In the genomic region with DNA sequence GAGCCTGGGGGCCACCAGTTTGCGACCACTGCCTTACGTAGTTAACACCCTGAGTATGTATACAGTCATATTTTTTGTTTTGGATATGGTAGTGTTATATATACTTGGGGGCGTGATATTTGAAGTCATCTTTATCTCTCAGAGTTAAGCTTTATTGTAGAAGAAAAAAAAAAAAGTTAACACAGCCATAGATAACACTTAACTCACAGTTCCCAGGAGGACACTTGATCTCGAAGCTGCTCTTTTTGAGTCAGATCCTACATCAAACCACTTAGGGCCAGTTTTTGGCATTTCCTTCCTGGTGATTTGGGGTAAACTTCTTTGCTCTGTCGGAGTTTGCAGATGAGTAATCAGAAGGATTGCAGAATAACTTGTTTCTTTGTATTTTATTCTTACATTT, we compare ENCODE assay signal across 1 cellular context.
TF ChIP-seq lines count a peak whose summit lies in the region.

No MANE protein-coding gene starts in this region.

TF ChIP-seq in K562, 482 proteins besides CTCF, POLR2A, EP300 and RAD21 (continued from another document):
- TF ChIP-seq, protein P1, sequence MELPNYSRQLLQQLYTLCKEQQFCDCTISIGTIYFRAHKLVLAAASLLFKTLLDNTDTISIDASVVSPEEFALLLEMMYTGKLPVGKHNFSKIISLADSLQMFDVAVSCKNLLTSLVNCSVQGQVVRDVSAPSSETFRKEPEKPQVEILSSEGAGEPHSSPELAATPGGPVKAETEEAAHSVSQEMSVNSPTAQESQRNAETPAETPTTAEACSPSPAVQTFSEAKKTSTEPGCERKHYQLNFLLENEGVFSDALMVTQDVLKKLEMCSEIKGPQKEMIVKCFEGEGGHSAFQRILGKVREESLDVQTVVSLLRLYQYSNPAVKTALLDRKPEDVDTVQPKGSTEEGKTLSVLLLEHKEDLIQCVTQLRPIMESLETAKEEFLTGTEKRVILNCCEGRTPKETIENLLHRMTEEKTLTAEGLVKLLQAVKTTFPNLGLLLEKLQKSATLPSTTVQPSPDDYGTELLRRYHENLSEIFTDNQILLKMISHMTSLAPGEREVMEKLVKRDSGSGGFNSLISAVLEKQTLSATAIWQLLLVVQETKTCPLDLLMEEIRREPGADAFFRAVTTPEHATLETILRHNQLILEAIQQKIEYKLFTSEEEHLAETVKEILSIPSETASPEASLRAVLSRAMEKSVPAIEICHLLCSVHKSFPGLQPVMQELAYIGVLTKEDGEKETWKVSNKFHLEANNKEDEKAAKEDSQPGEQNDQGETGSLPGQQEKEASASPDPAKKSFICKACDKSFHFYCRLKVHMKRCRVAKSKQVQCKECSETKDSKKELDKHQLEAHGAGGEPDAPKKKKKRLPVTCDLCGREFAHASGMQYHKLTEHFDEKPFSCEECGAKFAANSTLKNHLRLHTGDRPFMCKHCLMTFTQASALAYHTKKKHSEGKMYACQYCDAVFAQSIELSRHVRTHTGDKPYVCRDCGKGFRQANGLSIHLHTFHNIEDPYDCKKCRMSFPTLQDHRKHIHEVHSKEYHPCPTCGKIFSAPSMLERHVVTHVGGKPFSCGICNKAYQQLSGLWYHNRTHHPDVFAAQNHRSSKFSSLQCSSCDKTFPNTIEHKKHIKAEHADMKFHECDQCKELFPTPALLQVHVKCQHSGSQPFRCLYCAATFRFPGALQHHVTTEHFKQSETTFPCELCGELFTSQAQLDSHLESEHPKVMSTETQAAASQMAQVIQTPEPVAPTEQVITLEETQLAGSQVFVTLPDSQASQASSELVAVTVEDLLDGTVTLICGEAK (IDR thresholded peaks at IDR 0.05): peak; percentile 76; the same call in 1 of the 2 replicates
- TF ChIP-seq, protein P1 (CRISPR knock-in tag; IDR thresholded peaks at IDR 0.05): peak; percentile 40; the same call in 1 of the 2 replicates
- TF ChIP-seq NR2C2 (CRISPR knock-in tag; IDR thresholded peaks at IDR 0.05) (no peak), NR2C2 (tag; IDR thresholded peaks at IDR 0.05) (0 out of 2 replicates have a peak, but pooled peaks have one; percentile 19), TAL1 (IDR thresholded peaks at IDR 0.05) (peak; percentile 16; the same call in 1 of the 2 replicates), ELF1 (tag; IDR thresholded peaks at IDR 0.05) (no peak), ZNF184 (CRISPR knock-in tag; IDR thresholded peaks at IDR 0.05) (no peak), NFE2 (IDR thresholded peaks at IDR 0.05; ENCODE audit: low read depth) (no peak), RCOR1 (IDR thresholded peaks at IDR 0.05; ENCODE audit: borderline replicate concordance in 1 of 2, low read depth in 2 of 2, low read length in 2 of 2) (peak in 1 of 2 experiments; percentile 37; a peak in 1 of 4 replicates), ZFX (CRISPR knock-in tag; IDR thresholded peaks at IDR 0.05) (0 out of 2 replicates have a peak, but pooled peaks have one; percentile 42), ZNF431 (CRISPR knock-in tag; IDR thresholded peaks at IDR 0.05) (no peak), L3MBTL2 (IDR thresholded peaks at IDR 0.05) (peak; percentile 28; the same call in 1 of the 2 replicates), POU5F1 (IDR thresholded peaks at IDR 0.05; ENCODE audit: borderline replicate concordance, low read depth, low read length, partially characterized antibody) (no peak), PML (IDR thresholded peaks at IDR 0.05; ENCODE audit: low read length) (0 out of 2 replicates have a peak, but pooled peaks have one; percentile 12), NBN (IDR thresholded peaks at IDR 0.05; ENCODE audit: low read depth) (peak; percentile 25; the same call in 1 of the 2 replicates), PTTG1 (tag; IDR thresholded peaks at IDR 0.05; ENCODE audit: low read depth) (no peak), CBFA2T3 (IDR thresholded peaks at IDR 0.05) (peak; percentile 43; the same call in 1 of the 2 replicates)
- TF ChIP-seq, protein P2, sequence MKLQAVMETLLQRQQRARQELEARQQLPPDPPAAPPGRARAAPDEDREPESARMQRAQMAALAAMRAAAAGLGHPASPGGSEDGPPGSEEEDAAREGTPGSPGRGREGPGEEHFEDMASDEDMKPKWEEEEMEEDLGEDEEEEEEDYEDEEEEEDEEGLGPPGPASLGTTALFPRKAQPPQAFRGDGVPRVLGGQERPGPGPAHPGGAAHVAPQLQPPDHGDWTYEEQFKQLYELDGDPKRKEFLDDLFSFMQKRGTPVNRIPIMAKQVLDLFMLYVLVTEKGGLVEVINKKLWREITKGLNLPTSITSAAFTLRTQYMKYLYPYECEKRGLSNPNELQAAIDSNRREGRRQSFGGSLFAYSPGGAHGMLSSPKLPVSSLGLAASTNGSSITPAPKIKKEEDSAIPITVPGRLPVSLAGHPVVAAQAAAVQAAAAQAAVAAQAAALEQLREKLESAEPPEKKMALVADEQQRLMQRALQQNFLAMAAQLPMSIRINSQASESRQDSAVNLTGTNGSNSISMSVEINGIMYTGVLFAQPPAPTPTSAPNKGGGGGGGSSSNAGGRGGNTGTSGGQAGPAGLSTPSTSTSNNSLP (IDR thresholded peaks at IDR 0.05; ENCODE audit: borderline replicate concordance, low read depth, low read length): peak; percentile 46; the same call in 1 of the 2 replicates
- TF ChIP-seq, protein P3, sequence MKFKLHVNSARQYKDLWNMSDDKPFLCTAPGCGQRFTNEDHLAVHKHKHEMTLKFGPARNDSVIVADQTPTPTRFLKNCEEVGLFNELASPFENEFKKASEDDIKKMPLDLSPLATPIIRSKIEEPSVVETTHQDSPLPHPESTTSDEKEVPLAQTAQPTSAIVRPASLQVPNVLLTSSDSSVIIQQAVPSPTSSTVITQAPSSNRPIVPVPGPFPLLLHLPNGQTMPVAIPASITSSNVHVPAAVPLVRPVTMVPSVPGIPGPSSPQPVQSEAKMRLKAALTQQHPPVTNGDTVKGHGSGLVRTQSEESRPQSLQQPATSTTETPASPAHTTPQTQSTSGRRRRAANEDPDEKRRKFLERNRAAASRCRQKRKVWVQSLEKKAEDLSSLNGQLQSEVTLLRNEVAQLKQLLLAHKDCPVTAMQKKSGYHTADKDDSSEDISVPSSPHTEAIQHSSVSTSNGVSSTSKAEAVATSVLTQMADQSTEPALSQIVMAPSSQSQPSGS (CRISPR knock-in tag; IDR thresholded peaks at IDR 0.05): no peak
- TF ChIP-seq, protein P4, sequence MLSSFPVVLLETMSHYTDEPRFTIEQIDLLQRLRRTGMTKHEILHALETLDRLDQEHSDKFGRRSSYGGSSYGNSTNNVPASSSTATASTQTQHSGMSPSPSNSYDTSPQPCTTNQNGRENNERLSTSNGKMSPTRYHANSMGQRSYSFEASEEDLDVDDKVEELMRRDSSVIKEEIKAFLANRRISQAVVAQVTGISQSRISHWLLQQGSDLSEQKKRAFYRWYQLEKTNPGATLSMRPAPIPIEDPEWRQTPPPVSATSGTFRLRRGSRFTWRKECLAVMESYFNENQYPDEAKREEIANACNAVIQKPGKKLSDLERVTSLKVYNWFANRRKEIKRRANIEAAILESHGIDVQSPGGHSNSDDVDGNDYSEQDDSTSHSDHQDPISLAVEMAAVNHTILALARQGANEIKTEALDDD (IDR thresholded peaks at IDR 0.05): peak; percentile 45; the same call in 1 of the 2 replicates
- TF ChIP-seq, protein P5, sequence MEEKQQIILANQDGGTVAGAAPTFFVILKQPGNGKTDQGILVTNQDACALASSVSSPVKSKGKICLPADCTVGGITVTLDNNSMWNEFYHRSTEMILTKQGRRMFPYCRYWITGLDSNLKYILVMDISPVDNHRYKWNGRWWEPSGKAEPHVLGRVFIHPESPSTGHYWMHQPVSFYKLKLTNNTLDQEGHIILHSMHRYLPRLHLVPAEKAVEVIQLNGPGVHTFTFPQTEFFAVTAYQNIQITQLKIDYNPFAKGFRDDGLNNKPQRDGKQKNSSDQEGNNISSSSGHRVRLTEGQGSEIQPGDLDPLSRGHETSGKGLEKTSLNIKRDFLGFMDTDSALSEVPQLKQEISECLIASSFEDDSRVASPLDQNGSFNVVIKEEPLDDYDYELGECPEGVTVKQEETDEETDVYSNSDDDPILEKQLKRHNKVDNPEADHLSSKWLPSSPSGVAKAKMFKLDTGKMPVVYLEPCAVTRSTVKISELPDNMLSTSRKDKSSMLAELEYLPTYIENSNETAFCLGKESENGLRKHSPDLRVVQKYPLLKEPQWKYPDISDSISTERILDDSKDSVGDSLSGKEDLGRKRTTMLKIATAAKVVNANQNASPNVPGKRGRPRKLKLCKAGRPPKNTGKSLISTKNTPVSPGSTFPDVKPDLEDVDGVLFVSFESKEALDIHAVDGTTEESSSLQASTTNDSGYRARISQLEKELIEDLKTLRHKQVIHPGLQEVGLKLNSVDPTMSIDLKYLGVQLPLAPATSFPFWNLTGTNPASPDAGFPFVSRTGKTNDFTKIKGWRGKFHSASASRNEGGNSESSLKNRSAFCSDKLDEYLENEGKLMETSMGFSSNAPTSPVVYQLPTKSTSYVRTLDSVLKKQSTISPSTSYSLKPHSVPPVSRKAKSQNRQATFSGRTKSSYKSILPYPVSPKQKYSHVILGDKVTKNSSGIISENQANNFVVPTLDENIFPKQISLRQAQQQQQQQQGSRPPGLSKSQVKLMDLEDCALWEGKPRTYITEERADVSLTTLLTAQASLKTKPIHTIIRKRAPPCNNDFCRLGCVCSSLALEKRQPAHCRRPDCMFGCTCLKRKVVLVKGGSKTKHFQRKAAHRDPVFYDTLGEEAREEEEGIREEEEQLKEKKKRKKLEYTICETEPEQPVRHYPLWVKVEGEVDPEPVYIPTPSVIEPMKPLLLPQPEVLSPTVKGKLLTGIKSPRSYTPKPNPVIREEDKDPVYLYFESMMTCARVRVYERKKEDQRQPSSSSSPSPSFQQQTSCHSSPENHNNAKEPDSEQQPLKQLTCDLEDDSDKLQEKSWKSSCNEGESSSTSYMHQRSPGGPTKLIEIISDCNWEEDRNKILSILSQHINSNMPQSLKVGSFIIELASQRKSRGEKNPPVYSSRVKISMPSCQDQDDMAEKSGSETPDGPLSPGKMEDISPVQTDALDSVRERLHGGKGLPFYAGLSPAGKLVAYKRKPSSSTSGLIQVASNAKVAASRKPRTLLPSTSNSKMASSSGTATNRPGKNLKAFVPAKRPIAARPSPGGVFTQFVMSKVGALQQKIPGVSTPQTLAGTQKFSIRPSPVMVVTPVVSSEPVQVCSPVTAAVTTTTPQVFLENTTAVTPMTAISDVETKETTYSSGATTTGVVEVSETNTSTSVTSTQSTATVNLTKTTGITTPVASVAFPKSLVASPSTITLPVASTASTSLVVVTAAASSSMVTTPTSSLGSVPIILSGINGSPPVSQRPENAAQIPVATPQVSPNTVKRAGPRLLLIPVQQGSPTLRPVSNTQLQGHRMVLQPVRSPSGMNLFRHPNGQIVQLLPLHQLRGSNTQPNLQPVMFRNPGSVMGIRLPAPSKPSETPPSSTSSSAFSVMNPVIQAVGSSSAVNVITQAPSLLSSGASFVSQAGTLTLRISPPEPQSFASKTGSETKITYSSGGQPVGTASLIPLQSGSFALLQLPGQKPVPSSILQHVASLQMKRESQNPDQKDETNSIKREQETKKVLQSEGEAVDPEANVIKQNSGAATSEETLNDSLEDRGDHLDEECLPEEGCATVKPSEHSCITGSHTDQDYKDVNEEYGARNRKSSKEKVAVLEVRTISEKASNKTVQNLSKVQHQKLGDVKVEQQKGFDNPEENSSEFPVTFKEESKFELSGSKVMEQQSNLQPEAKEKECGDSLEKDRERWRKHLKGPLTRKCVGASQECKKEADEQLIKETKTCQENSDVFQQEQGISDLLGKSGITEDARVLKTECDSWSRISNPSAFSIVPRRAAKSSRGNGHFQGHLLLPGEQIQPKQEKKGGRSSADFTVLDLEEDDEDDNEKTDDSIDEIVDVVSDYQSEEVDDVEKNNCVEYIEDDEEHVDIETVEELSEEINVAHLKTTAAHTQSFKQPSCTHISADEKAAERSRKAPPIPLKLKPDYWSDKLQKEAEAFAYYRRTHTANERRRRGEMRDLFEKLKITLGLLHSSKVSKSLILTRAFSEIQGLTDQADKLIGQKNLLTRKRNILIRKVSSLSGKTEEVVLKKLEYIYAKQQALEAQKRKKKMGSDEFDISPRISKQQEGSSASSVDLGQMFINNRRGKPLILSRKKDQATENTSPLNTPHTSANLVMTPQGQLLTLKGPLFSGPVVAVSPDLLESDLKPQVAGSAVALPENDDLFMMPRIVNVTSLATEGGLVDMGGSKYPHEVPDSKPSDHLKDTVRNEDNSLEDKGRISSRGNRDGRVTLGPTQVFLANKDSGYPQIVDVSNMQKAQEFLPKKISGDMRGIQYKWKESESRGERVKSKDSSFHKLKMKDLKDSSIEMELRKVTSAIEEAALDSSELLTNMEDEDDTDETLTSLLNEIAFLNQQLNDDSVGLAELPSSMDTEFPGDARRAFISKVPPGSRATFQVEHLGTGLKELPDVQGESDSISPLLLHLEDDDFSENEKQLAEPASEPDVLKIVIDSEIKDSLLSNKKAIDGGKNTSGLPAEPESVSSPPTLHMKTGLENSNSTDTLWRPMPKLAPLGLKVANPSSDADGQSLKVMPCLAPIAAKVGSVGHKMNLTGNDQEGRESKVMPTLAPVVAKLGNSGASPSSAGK (IDR thresholded peaks at IDR 0.05): no peak
